7 cellular contexts compared by ENCODE assay signal in genomic region chr18:76619342-76620315, GRCh38.
DNase-seq lines count a peak whose midpoint lies in the region; ATAC-seq, FAIRE-seq and TF ChIP-seq lines count a peak whose summit lies in the region.

No MANE protein-coding gene starts in this region.

- peak overlapping the region; percentile 46 for H3K4me2 ChIP-seq in GM12878 (ENCODE audit: control insufficient read depth, insufficient read depth)

- H3K27ac ChIP-seq in GM12878 (ENCODE audit: control insufficient read depth, insufficient read depth) (no peak overlapping the region), kidney (ENCODE audit: low read depth in 2 of 2, low read length in 2 of 2) (peak overlapping the region; percentile 5 to 23), small intestine (ENCODE audit: low read depth in 1 of 2, low read length in 1 of 2) (peak overlapping the region in 1 of 2 donors; percentile 52)

- RAD21 ChIA-PET in GM12878 (lab: Charles Lee; ENCODE audit: unreplicated experiment): interaction anchor here (0.9 kb wide), 1 partner anchor 127 kb away, joined by 3 read pairs; no protein-coding TSS in a partner anchor

- no peak overlapping the region for H3K4me3 ChIP-seq in GM12878
- peak overlapping the region in 1 of 2 donors; percentile 25 for H3K4me3 ChIP-seq in kidney (ENCODE audit: low read length in 2 of 2)
- no peak overlapping the region for H3K4me3 ChIP-seq in small intestine (ENCODE audit: low read depth in 1 of 2, low read length in 2 of 2)

- POLR2A ChIA-PET in GM12878 (lab: Charles Lee): no interaction called here

- peak overlapping the region; percentile 34 for H2AFZ ChIP-seq in GM12878 (ENCODE audit: control insufficient read depth, low read depth, low read length)

- intact Hi-C loops in GM12878 (cut with micrococcal nuclease; ENCODE audit: unreplicated experiment): loop anchor here (1.0 kb wide), 1 partner anchor 220 kb away; no protein-coding TSS in a partner anchor
- intact Hi-C loops in kidney (cut with DNase I): no loop called here

- WGBS in GM12878 (ENCODE audit: insufficient coverage, insufficient replicate concordance, low lambda C conversion rate, missing lambda C conversion rate): 65% methylated on average over 35 of the region's 38 CpGs
- WGBS in small intestine, 3 donors: 45 to 54% (median 51%) methylated on average over 31 to 38 of the region's 38 CpGs

- H3K9ac ChIP-seq in GM12878 (ENCODE audit: control insufficient read depth, insufficient read depth, low read length): no peak overlapping the region
- H3K9ac ChIP-seq in kidney (ENCODE audit: low read length in 2 of 2): no peak overlapping the region

- ATAC-seq in GM19455 (IDR thresholded peaks at IDR 0.05; ENCODE audit: unreplicated experiment) (peak; percentile 16), GM12878 (peak; percentile 50)

- TF ChIP-seq EP300 in GM12878 (IDR thresholded peaks at IDR 0.05; ENCODE audit: borderline replicate concordance in 1 of 2, control insufficient read depth in 1 of 2, low read depth in 2 of 2, low read length in 2 of 2): no peak

- no peaks in the 10 kb centered on the region for H3K9me3 ChIP-seq in GM12878 (replicated peaks; ENCODE audit: control insufficient read depth, insufficient read depth, low read length)
- no peaks in the 10 kb centered on the region for H3K9me3 ChIP-seq in kidney (ENCODE audit: control insufficient read depth in 1 of 2, low read length in 2 of 2)
- no peaks in the 10 kb centered on the region for H3K9me3 ChIP-seq in small intestine (ENCODE audit: control insufficient read depth, low read depth)

- TF ChIP-seq POLR2A in GM12878 (IDR thresholded peaks at IDR 0.05; ENCODE audit: low read depth, low read length): no peak

- H3K36me3 ChIP-seq in GM12878 (ENCODE audit: control insufficient read depth in 2 of 2, insufficient read depth in 2 of 2, low read length in 1 of 2) (no peaks in the 10 kb centered on the region), kidney (ENCODE audit: control insufficient read depth in 1 of 2, insufficient read depth in 2 of 2, low read length in 2 of 2) (no peaks in the 10 kb centered on the region), small intestine (ENCODE audit: control insufficient read depth in 2 of 2, insufficient read depth in 2 of 2, low read length in 2 of 2) (no peaks in the 10 kb centered on the region)

- BruUV-seq in GM12878 (replicated peaks; lab: Mats Ljungman, UMichigan): no TSS peak

- DNase-seq in MV-4-11 (lab: John Stamatoyannopoulos, UW) (peak; percentile 64), GM12878 (ENCODE audit: low read depth, low spot score) (no peak), kidney (peak; percentile 88), small intestine (peak; percentile 32)
- DNase-seq in effector CD8-positive, alpha-beta T cell (lab: John Stamatoyannopoulos, UW): no peak
- DNase-seq in stimulated activated CD8-positive, alpha-beta memory T cell treated with anti-CD3 and anti-CD28 coated beads, Interleukin-4, amount 100 ng/mL, for 48 hours: no peak

- CTCF ChIA-PET in GM12878 (lab: Yijun Ruan, JAX): interaction anchor here (0.9 to 3.5 kb wide), 4 partner anchors 38 to 224 kb away, joined by 3 to 53 read pairs (median 4); no protein-coding TSS in a partner anchor

- H3K79me2 ChIP-seq in GM12878 (ENCODE audit: control insufficient read depth, insufficient read depth, low read length): no peaks in the 10 kb centered on the region

- H3K27me3 ChIP-seq in GM12878 (replicated peaks in 1 of 2; ENCODE audit: control insufficient read depth in 2 of 2, insufficient read depth in 2 of 2, low read length in 1 of 2): peaks cover 0 to 4% of the 10 kb centered on the region in 2 experiments; a peak in 1 of 4 replicates
- no peaks in the 10 kb centered on the region for H3K27me3 ChIP-seq in small intestine (ENCODE audit: control insufficient read depth in 2 of 2, insufficient read depth in 2 of 2, low read length in 2 of 2)

- H3K4me1 ChIP-seq in GM12878 (ENCODE audit: control insufficient read depth, insufficient read depth, low read length) (peaks cover 3% of the 10 kb centered on the region; the same call in 1 of the 2 replicates), kidney (ENCODE audit: control insufficient read depth in 1 of 2, insufficient read depth in 1 of 2, low read depth in 1 of 2, low read length in 2 of 2) (peaks cover 7 to 10% of the 10 kb centered on the region in 2 donors), small intestine (ENCODE audit: control insufficient read depth in 2 of 2, insufficient read depth in 1 of 2, low read depth in 1 of 2, low read length in 1 of 2) (no peaks in the 10 kb centered on the region)

- no peak for FAIRE-seq in GM12878 (lab: Jason Lieb, UNC)
- no peak for FAIRE-seq in kidney (lab: Jason Lieb, UNC)
- no peak for FAIRE-seq in small intestine (lab: Jason Lieb, UNC)

- in situ Hi-C loops in GM12878 (cut with MboI): no loop called here

- TF ChIP-seq CTCF in GM12878 (IDR thresholded peaks at IDR 0.05 in 2 of 3, conservative IDR thresholded peaks at IDR 0.05 in 1 of 3; ENCODE audit: control insufficient read depth in 2 of 3, extremely low read depth in 1 of 3, insufficient read depth in 1 of 3, low read depth in 3 of 3, low read length in 3 of 3): no peak
- no peak for TF ChIP-seq CTCF in kidney (IDR thresholded peaks at IDR 0.05; ENCODE audit: borderline replicate concordance, extremely low read depth, insufficient read depth)

- SMC1A ChIA-PET in GM12878 (lab: Charles Lee; ENCODE audit: uncharacterized antibody, unreplicated experiment): interaction anchor here (0.7 to 1.2 kb wide), 4 partner anchors 90 to 221 kb away, joined by 3 read pairs; no protein-coding TSS in a partner anchor

- no peak for TF ChIP-seq RAD21 in GM12878 (IDR thresholded peaks at IDR 0.05; ENCODE audit: insufficient read depth, low read depth, low read length)

- H4K20me1 ChIP-seq in GM12878 (ENCODE audit: control insufficient read depth, insufficient read depth): no peaks in the 10 kb centered on the region

TF ChIP-seq in GM12878, 131 proteins besides CTCF, POLR2A, EP300 and RAD21 (continues in another document):
- TF ChIP-seq SREBF1 (IDR thresholded peaks at IDR 0.05; ENCODE audit: low read length) (no peak), SIX5 (IDR thresholded peaks at IDR 0.05; ENCODE audit: low read depth, low read length, severe bottlenecking) (no peak), SRF (IDR thresholded peaks at IDR 0.05; ENCODE audit: low read depth in 2 of 2, low read length in 2 of 2) (no peak), CEBPZ (IDR thresholded peaks at IDR 0.05; ENCODE audit: low read depth, low read length) (no peak), RCOR1 (conservative IDR thresholded peaks at IDR 0.05; ENCODE audit: low read depth, low read length) (no peak), ATF2 (IDR thresholded peaks at IDR 0.05; ENCODE audit: low read length) (no peak)

Comparison
In these comparisons a context has a peak if more than half of its experiments do, and no peak if none do; other contexts are left out.
1. DNase-seq: peak in MV-4-11 (single experiment), kidney (single experiment) and small intestine (single experiment); none in GM12878 (single experiment), effector CD8-positive, alpha-beta T cell (single experiment) and stimulated activated CD8-positive, alpha-beta memory T cell treated with anti-CD3 and anti-CD28 coated beads, Interleukin-4, amount 100 ng/mL, for 48 hours (single experiment).